In the genomic region with DNA sequence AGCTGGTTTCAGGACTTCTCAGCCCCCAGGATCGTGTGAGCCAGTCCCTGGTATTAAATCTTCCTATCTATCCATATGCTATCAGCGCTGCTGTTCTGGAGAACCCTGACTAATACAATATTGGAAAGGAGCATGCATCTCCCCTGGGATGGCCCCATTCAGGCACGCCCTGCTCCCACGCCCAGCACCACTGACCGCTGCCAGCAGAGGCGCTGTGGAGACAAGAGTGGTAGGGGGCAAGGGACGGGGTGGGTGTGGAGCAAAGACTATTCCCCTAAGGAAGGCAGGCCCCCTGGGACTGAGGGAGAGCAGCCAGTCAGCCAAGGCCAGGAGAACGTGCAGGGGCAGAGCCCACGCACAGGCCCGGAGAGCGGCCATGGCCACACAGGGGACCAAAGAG, we compare ENCODE assay signal across 1 cellular context.
TF ChIP-seq lines count a peak whose summit lies in the region.

No MANE protein-coding gene starts in this region.

TF ChIP-seq in K562, 482 proteins besides CTCF, POLR2A, EP300 and RAD21 (continued from another document):
- TF ChIP-seq, protein P1, sequence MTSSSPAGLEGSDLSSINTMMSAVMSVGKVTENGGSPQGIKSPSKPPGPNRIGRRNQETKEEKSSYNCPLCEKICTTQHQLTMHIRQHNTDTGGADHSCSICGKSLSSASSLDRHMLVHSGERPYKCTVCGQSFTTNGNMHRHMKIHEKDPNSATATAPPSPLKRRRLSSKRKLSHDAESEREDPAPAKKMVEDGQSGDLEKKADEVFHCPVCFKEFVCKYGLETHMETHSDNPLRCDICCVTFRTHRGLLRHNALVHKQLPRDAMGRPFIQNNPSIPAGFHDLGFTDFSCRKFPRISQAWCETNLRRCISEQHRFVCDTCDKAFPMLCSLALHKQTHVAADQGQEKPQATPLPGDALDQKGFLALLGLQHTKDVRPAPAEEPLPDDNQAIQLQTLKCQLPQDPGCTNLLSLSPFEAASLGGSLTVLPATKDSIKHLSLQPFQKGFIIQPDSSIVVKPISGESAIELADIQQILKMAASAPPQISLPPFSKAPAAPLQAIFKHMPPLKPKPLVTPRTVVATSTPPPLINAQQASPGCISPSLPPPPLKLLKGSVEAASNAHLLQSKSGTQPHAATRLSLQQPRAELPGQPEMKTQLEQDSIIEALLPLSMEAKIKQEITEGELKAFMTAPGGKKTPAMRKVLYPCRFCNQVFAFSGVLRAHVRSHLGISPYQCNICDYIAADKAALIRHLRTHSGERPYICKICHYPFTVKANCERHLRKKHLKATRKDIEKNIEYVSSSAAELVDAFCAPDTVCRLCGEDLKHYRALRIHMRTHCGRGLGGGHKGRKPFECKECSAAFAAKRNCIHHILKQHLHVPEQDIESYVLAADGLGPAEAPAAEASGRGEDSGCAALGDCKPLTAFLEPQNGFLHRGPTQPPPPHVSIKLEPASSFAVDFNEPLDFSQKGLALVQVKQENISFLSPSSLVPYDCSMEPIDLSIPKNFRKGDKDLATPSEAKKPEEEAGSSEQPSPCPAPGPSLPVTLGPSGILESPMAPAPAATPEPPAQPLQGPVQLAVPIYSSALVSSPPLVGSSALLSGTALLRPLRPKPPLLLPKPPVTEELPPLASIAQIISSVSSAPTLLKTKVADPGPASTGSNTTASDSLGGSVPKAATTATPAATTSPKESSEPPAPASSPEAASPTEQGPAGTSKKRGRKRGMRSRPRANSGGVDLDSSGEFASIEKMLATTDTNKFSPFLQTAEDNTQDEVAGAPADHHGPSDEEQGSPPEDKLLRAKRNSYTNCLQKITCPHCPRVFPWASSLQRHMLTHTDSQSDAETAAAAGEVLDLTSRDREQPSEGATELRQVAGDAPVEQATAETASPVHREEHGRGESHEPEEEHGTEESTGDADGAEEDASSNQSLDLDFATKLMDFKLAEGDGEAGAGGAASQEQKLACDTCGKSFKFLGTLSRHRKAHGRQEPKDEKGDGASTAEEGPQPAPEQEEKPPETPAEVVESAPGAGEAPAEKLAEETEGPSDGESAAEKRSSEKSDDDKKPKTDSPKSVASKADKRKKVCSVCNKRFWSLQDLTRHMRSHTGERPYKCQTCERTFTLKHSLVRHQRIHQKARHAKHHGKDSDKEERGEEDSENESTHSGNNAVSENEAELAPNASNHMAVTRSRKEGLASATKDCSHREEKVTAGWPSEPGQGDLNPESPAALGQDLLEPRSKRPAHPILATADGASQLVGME (CRISPR knock-in tag; IDR thresholded peaks at IDR 0.05): no peak
- TF ChIP-seq ZBTB7A (IDR thresholded peaks at IDR 0.05; ENCODE audit: borderline replicate concordance, control insufficient read depth, low read depth, low read length): 0 out of 2 replicates have a peak, but pooled peaks have one; percentile 36
- peak; percentile 44; the same call in 1 of the 2 replicates for TF ChIP-seq BHLHE40 (IDR thresholded peaks at IDR 0.05; ENCODE audit: low read length)
- no peak for TF ChIP-seq PTBP1 (IDR thresholded peaks at IDR 0.05; ENCODE audit: low read depth, low read length)
- TF ChIP-seq TRIM24 (IDR thresholded peaks at IDR 0.05): no peak
- peak; percentile 43 for TF ChIP-seq EGR1 (conservative IDR thresholded peaks at IDR 0.05)
- no peak for TF ChIP-seq NFIC (IDR thresholded peaks at IDR 0.05)
- no peak for TF ChIP-seq ZNF764 (CRISPR knock-in tag; IDR thresholded peaks at IDR 0.05; ENCODE audit: low read depth)
- TF ChIP-seq RBM17 (IDR thresholded peaks at IDR 0.05; ENCODE audit: borderline replicate concordance, low read depth, low read length): no peak
- no peak for TF ChIP-seq ARNT (IDR thresholded peaks at IDR 0.05)
- TF ChIP-seq HDAC1 (IDR thresholded peaks at IDR 0.05): no peak
- TF ChIP-seq, protein P2, sequence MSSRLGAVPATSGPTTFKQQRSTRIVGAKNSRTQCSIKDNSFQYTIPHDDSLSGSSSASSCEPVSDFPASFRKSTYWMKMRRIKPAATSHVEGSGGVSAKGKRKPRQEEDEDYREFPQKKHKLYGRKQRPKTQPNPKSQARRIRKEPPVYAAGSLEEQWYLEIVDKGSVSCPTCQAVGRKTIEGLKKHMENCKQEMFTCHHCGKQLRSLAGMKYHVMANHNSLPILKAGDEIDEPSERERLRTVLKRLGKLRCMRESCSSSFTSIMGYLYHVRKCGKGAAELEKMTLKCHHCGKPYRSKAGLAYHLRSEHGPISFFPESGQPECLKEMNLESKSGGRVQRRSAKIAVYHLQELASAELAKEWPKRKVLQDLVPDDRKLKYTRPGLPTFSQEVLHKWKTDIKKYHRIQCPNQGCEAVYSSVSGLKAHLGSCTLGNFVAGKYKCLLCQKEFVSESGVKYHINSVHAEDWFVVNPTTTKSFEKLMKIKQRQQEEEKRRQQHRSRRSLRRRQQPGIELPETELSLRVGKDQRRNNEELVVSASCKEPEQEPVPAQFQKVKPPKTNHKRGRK (tag; IDR thresholded peaks at IDR 0.05): no peak
- TF ChIP-seq KLF16 (IDR thresholded peaks at IDR 0.05): peak; percentile 42; the same call in 1 of the 2 replicates
- TF ChIP-seq HDAC3 (IDR thresholded peaks at IDR 0.05; ENCODE audit: borderline replicate concordance, partially characterized antibody): no peak
- TF ChIP-seq EZH2 (IDR thresholded peaks at IDR 0.05; ENCODE audit: borderline replicate concordance, low read depth, low read length): no peak
- no peak for TF ChIP-seq MBD2 (IDR thresholded peaks at IDR 0.05; ENCODE audit: borderline replicate concordance, low read depth)
- no peak for TF ChIP-seq RFX1 (IDR thresholded peaks at IDR 0.05)
